ENCODE assay signal across 17 cellular contexts in the genomic region with DNA sequence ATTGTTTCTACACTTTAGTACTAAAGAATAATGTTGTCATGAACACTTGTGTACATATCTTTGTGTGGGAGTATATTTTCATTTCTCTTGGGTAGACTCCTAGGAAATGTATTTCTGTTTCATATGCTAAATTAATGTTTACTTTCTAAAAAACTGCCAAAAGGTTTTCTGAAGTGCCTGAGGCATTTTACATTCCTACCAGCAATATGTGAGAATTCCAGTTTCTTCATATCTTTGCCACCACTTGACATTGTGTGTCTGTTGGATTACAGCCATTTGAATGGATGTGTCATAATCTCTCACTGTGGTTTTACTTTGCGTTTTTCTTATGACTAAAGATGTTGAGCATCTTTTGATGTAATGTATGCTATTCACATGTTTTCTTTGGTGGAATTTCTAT.
DNase-seq lines count a peak whose midpoint lies in the region; ATAC-seq, FAIRE-seq and TF ChIP-seq lines count a peak whose summit lies in the region.
"Had no signal": no experiment of that assay in that cellular context is flagged by ENCODE, and none has a peak within 500 bp of the region (broad histone marks: within the 10 kb centered on the region; RNA-seq: fewer than 3 reads in every experiment).

No MANE protein-coding gene starts in this region.

- BruUV-seq in MCF 10A (replicated peaks; lab: Mats Ljungman, UMichigan): no TSS peak

- H3K36me3 ChIP-seq in breast epithelium (no peaks in the 10 kb centered on the region), SK-N-SH (replicated peaks in 1 of 2; ENCODE audit: control insufficient read depth in 1 of 2, insufficient read depth in 2 of 2, low read length in 1 of 2) (no peaks in the 10 kb centered on the region), GM23338 (ENCODE audit: insufficient read depth) (no peaks in the 10 kb centered on the region)
- H3K36me3 ChIP-seq: stomach had no signal

- H3K9ac ChIP-seq in SK-N-SH: no peak overlapping the region

- no peak overlapping the region for H3K27ac ChIP-seq in breast epithelium
- no peak overlapping the region for H3K27ac ChIP-seq in SK-N-SH (ENCODE audit: low read depth in 2 of 2, low read length in 1 of 2)
- H3K27ac ChIP-seq in GM23338 (ENCODE audit: low read depth): no peak overlapping the region
- H3K27ac ChIP-seq: stomach had no signal

- no peaks in the 10 kb centered on the region for H3K4me1 ChIP-seq in breast epithelium
- no peaks in the 10 kb centered on the region for H3K4me1 ChIP-seq in SK-N-SH (ENCODE audit: control insufficient read depth in 1 of 2, insufficient read depth in 2 of 2, low read depth in 1 of 2, low read length in 1 of 2)
- no peaks in the 10 kb centered on the region for H3K4me1 ChIP-seq in GM23338 (ENCODE audit: insufficient read depth)
- H3K4me1 ChIP-seq: stomach had no signal

- FAIRE-seq in GM19239 (lab: Jason Lieb, UNC): no peak
- no peak for FAIRE-seq in GM12891 (lab: Jason Lieb, UNC)
- FAIRE-seq: A204.1, colon had no signal

- no peak overlapping the region for H2AFZ ChIP-seq in SK-N-SH (ENCODE audit: low read depth)
- H2AFZ ChIP-seq in GM23338: no peak overlapping the region

- intact Hi-C loops in MCF 10A (cut with micrococcal nuclease) (loop anchor here (1.0 to 5.0 kb wide), 2 partner anchors 56 to 74 kb away; no protein-coding TSS in a partner anchor), breast epithelium (cut with DNase I; ENCODE audit: low total_unique reads) (no loop called here)

- no peak overlapping the region for H3K4me3 Mint-ChIP-seq in MCF 10A (ENCODE audit: unreplicated experiment)
- no peak overlapping the region for H3K4me3 Mint-ChIP-seq in GM23338
- H3K4me3 Mint-ChIP-seq: activated CD4-positive, alpha-beta T cell treated with anti-CD3 and anti-CD28 coated beads for 36 hours had no signal

- H3K79me2 ChIP-seq in SK-N-SH (ENCODE audit: insufficient read depth): no peaks in the 10 kb centered on the region
- H3K79me2 ChIP-seq in GM23338 (replicated peaks; ENCODE audit: insufficient read depth): no peaks in the 10 kb centered on the region

- TF ChIP-seq EP300 in SK-N-SH (IDR thresholded peaks at IDR 0.05; ENCODE audit: borderline replicate concordance in 1 of 2, low read depth in 1 of 2, low read length in 1 of 2): no peak

- H3K9me3 ChIP-seq in breast epithelium: no peaks in the 10 kb centered on the region
- no peaks in the 10 kb centered on the region for H3K9me3 ChIP-seq in SK-N-SH

- TF ChIP-seq CTCF in MCF 10A (IDR thresholded peaks at IDR 0.05; ENCODE audit: unreplicated experiment): no peak
- no peak for TF ChIP-seq CTCF in breast epithelium (IDR thresholded peaks at IDR 0.05)
- TF ChIP-seq CTCF in SK-N-SH (IDR thresholded peaks at IDR 0.05): no peak
- TF ChIP-seq CTCF in fibroblast of pulmonary artery (IDR thresholded peaks at IDR 0.05; ENCODE audit: low read length, missing control alignments): peak; percentile 9
- no peak for TF ChIP-seq CTCF in GM23338 (conservative IDR thresholded peaks at IDR 0.05; ENCODE audit: low read depth in 2 of 2)

- no peaks in the 10 kb centered on the region for H3K27me3 Mint-ChIP-seq in MCF 10A (ENCODE audit: insufficient read depth, unreplicated experiment)
- no peaks in the 10 kb centered on the region for H3K27me3 Mint-ChIP-seq in GM23338 (ENCODE audit: insufficient read depth, low read depth, poor library complexity)
- H3K27me3 Mint-ChIP-seq: activated CD4-positive, alpha-beta T cell treated with anti-CD3 and anti-CD28 coated beads for 36 hours had no signal

- H3K27me3 ChIP-seq in breast epithelium: no peaks in the 10 kb centered on the region
- H3K27me3 ChIP-seq in SK-N-SH (ENCODE audit: insufficient read depth): no peaks in the 10 kb centered on the region
- H3K27me3 ChIP-seq in GM23338 (ENCODE audit: insufficient read depth): no peaks in the 10 kb centered on the region
- H3K27me3 ChIP-seq: stomach had no signal

- WGBS in SK-N-SH (ENCODE audit: low lambda C conversion rate): 0% methylated on average over 1 of the region's 1 CpG

- H3K9me2 ChIP-seq in SK-N-SH (no peaks in the 10 kb centered on the region), GM23338 (ENCODE audit: insufficient read depth) (no peaks in the 10 kb centered on the region)

- H3K4me2 ChIP-seq in SK-N-SH (no peak overlapping the region), GM23338 (no peak overlapping the region)

- ATAC-seq in GM23338: no peak
- ATAC-seq: activated CD4-positive, alpha-beta T cell treated with anti-CD3 and anti-CD28 coated beads for 36 hours had no signal

- H3K27ac Mint-ChIP-seq in MCF 10A (ENCODE audit: low read depth, unreplicated experiment) (no peak overlapping the region), GM23338 (no peak overlapping the region)
- H3K27ac Mint-ChIP-seq: activated CD4-positive, alpha-beta T cell treated with anti-CD3 and anti-CD28 coated beads for 36 hours had no signal

- no peak overlapping the region for H3K4me3 ChIP-seq in breast epithelium
- H3K4me3 ChIP-seq in SK-N-SH (ENCODE audit: low read depth in 2 of 2, low read length in 1 of 2): no peak overlapping the region
- H3K4me3 ChIP-seq in fibroblast of pulmonary artery (replicated peaks; ENCODE audit: low read depth, low read length): no peak overlapping the region
- H3K4me3 ChIP-seq in GM23338: no peak overlapping the region
- H3K4me3 ChIP-seq: lung, stomach had no signal

- H4K20me1 ChIP-seq in SK-N-SH (ENCODE audit: insufficient read depth) (no peaks in the 10 kb centered on the region), GM23338 (replicated peaks; ENCODE audit: insufficient read depth) (no peaks in the 10 kb centered on the region)

- H3K36me3 Mint-ChIP-seq in MCF 10A (ENCODE audit: insufficient read depth, unreplicated experiment): no peaks in the 10 kb centered on the region
- no peaks in the 10 kb centered on the region for H3K36me3 Mint-ChIP-seq in GM23338 (ENCODE audit: low read depth)

- TF ChIP-seq RAD21 in SK-N-SH (IDR thresholded peaks at IDR 0.05; ENCODE audit: low read length): no peak

- no peak for TF ChIP-seq POLR2A in breast epithelium (IDR thresholded peaks at IDR 0.05)
- no peak for TF ChIP-seq POLR2A in GM12891 (IDR thresholded peaks at IDR 0.05; ENCODE audit: low read depth, low read length)

- H3F3A ChIP-seq in SK-N-SH (replicated peaks; ENCODE audit: insufficient read depth) (no peaks in the 10 kb centered on the region), GM23338 (replicated peaks; ENCODE audit: low read depth) (no peaks in the 10 kb centered on the region)

- DNase-seq in MCF 10A (ENCODE audit: unreplicated experiment) (peak; percentile 97), breast epithelium (ENCODE audit: low spot score in 2 of 2) (no peak), SK-N-SH (no peak), fibroblast of pulmonary artery (ENCODE audit: low read depth) (peak; percentile 92), GM19239 (ENCODE audit: insufficient read length, low spot score) (no peak), GM12891 (ENCODE audit: insufficient read length, low spot score) (no peak), GM23338 (ENCODE audit: low spot score) (no peak), ureter (ENCODE audit: low spot score) (no peak)
- DNase-seq: activated CD4-positive, alpha-beta T cell treated with anti-CD3 and anti-CD28 coated beads for 36 hours; activated effector memory CD4-positive, alpha-beta T cell treated with Interleukin-2 at 50 U/mL for 16 hours; NCI-H1092; NCI-H526; stimulated activated CD4-positive, alpha-beta T cell treated with anti-CD3 and anti-CD28 coated beads, Interleukin-4, amount 100 ng/mL, for 24 hours; stomach had no signal

- CTCF ChIA-PET in MCF 10A (lab: Yijun Ruan, JAX) (no interaction called here), SK-N-SH (lab: Yijun Ruan, JAX) (no interaction called here)

- POLR2A ChIA-PET in MCF 10A (lab: Yijun Ruan, JAX): no interaction called here
- POLR2A ChIA-PET in SK-N-SH (lab: Yijun Ruan, JAX): no interaction called here

- H3K4me1 Mint-ChIP-seq in MCF 10A (ENCODE audit: insufficient read depth, unreplicated experiment): peaks cover 13% of the 10 kb centered on the region
- no peaks in the 10 kb centered on the region for H3K4me1 Mint-ChIP-seq in GM23338
- H3K4me1 Mint-ChIP-seq: activated CD4-positive, alpha-beta T cell treated with anti-CD3 and anti-CD28 coated beads for 36 hours had no signal

- H3K9me3 Mint-ChIP-seq in MCF 10A (ENCODE audit: unreplicated experiment): no peaks in the 10 kb centered on the region
- no peaks in the 10 kb centered on the region for H3K9me3 Mint-ChIP-seq in GM23338

TF ChIP-seq in SK-N-SH, 30 proteins besides CTCF, POLR2A, EP300 and RAD21:
- TF ChIP-seq TAF1 (IDR thresholded peaks at IDR 0.05; ENCODE audit: borderline replicate concordance, low read depth, low read length) (no peak), FOSL2 (IDR thresholded peaks at IDR 0.05; ENCODE audit: borderline replicate concordance, low read depth) (peak; percentile 10; the same call in 1 of the 2 replicates), NFIC (IDR thresholded peaks at IDR 0.05; ENCODE audit: borderline replicate concordance) (0 out of 2 replicates have a peak, but pooled peaks have one; percentile 8)

TF ChIP-seq in GM12891, 5 proteins besides CTCF, POLR2A, EP300 and RAD21:
- TF ChIP-seq POU2F2 (IDR thresholded peaks at IDR 0.05; ENCODE audit: low read depth, low read length): no peak
- no peak for TF ChIP-seq PAX5 (IDR thresholded peaks at IDR 0.05; ENCODE audit: insufficient read depth, low read length, severe bottlenecking)

TF ChIP-seq in GM23338, 12 proteins besides CTCF, POLR2A, EP300 and RAD21 (continues in another document):
- TF ChIP-seq, protein P1, sequence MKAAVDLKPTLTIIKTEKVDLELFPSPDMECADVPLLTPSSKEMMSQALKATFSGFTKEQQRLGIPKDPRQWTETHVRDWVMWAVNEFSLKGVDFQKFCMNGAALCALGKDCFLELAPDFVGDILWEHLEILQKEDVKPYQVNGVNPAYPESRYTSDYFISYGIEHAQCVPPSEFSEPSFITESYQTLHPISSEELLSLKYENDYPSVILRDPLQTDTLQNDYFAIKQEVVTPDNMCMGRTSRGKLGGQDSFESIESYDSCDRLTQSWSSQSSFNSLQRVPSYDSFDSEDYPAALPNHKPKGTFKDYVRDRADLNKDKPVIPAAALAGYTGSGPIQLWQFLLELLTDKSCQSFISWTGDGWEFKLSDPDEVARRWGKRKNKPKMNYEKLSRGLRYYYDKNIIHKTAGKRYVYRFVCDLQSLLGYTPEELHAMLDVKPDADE (IDR thresholded peaks at IDR 0.05): no peak

Comparison
In these comparisons a context has a peak if more than half of its experiments do, and no peak if none do; other contexts are left out.
1. DNase-seq: peak in MCF 10A (single experiment) and fibroblast of pulmonary artery (single experiment); none in breast epithelium (0 of 2), SK-N-SH (single experiment), GM19239 (single experiment), GM12891 (single experiment), GM23338 (single experiment) and ureter (single experiment).